In the genomic region with DNA sequence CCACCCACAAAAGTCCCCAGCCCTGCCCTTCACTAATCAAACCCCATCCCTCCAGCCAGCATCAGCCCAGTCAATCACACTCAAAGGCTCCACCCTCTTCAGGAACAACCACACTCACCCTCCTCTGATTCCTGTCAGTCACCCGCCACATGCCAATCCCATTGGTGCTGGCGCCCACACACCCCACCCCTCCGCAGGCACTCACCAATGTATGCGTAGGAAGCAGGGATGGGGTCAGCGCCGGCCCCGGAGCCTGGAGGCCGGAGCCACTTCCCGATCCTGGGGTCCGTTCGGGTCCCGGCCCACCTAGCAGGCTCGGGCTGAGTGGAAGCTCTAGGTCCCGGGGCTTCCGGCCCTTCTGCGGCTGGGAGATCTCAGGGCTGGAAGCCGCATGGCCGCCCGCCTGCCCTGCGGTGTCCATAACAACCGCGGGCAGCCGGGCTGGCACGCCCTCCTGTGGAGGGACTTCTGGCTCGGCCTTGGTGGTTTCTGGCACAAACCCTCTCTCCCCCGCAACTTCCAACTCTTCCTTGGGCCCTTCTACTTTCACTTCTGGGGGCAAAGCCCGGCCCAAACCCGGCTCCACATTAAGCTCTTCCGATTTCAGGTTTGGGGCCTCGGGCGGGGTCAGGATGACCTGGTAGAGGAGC, we compare ENCODE assay signal across 8 cellular contexts. TPM values are rescaled to one million over a fixed set of nuclear protein-coding genes. Genes with fewer than 3 reads are reported as not detected.
DNase-seq lines count a peak whose midpoint lies in the region; ATAC-seq and TF ChIP-seq lines count a peak whose summit lies in the region.

No MANE protein-coding gene starts in this region.

- H3K36me3 Mint-ChIP-seq in T-helper 2 cell treated with Interferon-gamma antibody and Interleukin-4, amounts not matched to agents 5 μg/mL and 100 μg/mL, for 36 hours (ENCODE audit: low read depth) = peaks cover 52% of the 10 kb centered on the region
- H3K36me3 Mint-ChIP-seq in type B pancreatic cell = peaks cover 15% of the 10 kb centered on the region

- intact Hi-C loops in sciatic nerve (cut with DNase I) = no loop called here

- H3K27ac Mint-ChIP-seq in T-helper 2 cell treated with Interferon-gamma antibody and Interleukin-4, amounts not matched to agents 5 μg/mL and 100 μg/mL, for 36 hours = peak overlapping the region; percentile 65
- no peak overlapping the region for H3K27ac Mint-ChIP-seq in type B pancreatic cell

- DNase-seq in T-helper 2 cell treated with Interferon-gamma antibody and Interleukin-4, amounts not matched to agents 5 μg/mL and 100 μg/mL, for 36 hours (ENCODE audit: low spot score) = no peak
- DNase-seq in epithelial cell of esophagus (ENCODE audit: low read depth) = peak; percentile 73
- DNase-seq in sciatic nerve (ENCODE audit: low spot score) = no peak
- no peak for DNase-seq in NCI-H1105 (lab: John Stamatoyannopoulos, UW)
- DNase-seq in DMS53 (lab: John Stamatoyannopoulos, UW) = no peak
- no peak for DNase-seq in type B pancreatic cell (ENCODE audit: extremely low spot score, unreplicated experiment)

- H3K9me3 Mint-ChIP-seq in T-helper 2 cell treated with Interferon-gamma antibody and Interleukin-4, amounts not matched to agents 5 μg/mL and 100 μg/mL, for 36 hours = peaks cover 4% of the 10 kb centered on the region
- no peaks in the 10 kb centered on the region for H3K9me3 Mint-ChIP-seq in type B pancreatic cell

- peak; percentile 6 for TF ChIP-seq CTCF in epithelial cell of esophagus (IDR thresholded peaks at IDR 0.05; ENCODE audit: insufficient read depth, low read depth, low read length, missing control alignments)
- no peak for TF ChIP-seq CTCF in type B pancreatic cell (conservative IDR thresholded peaks at IDR 0.05)

- H3K27me3 Mint-ChIP-seq in T-helper 2 cell treated with Interferon-gamma antibody and Interleukin-4, amounts not matched to agents 5 μg/mL and 100 μg/mL, for 36 hours (ENCODE audit: low read depth) = no peaks in the 10 kb centered on the region
- H3K27me3 Mint-ChIP-seq in type B pancreatic cell = no peaks in the 10 kb centered on the region

- peaks cover 17% of the 10 kb centered on the region for H3K4me1 Mint-ChIP-seq in T-helper 2 cell treated with Interferon-gamma antibody and Interleukin-4, amounts not matched to agents 5 μg/mL and 100 μg/mL, for 36 hours (ENCODE audit: low read depth)
- H3K4me1 Mint-ChIP-seq in type B pancreatic cell (ENCODE audit: unreplicated experiment) = no peaks in the 10 kb centered on the region

- peak overlapping the region; percentile 62 for H3K4me3 Mint-ChIP-seq in T-helper 2 cell treated with Interferon-gamma antibody and Interleukin-4, amounts not matched to agents 5 μg/mL and 100 μg/mL, for 36 hours
- no peak overlapping the region for H3K4me3 Mint-ChIP-seq in type B pancreatic cell

- H3K4me3 ChIP-seq in epithelial cell of esophagus (ENCODE audit: low read length) = peak overlapping the region; percentile 23

- ATAC-seq in GM21390 (IDR thresholded peaks at IDR 0.05; ENCODE audit: unreplicated experiment) (peak; percentile 71), sciatic nerve (peak; percentile 80), HG02885 (IDR thresholded peaks at IDR 0.05; ENCODE audit: poor library complexity, unreplicated experiment) (no peak)

RNA-seq across cellular contexts. Expression of gene CFP, which starts 7.9 kb away (rescaled TPM):
- total RNA-seq in sciatic nerve (7.3 TPM), type B pancreatic cell (ENCODE audit: low replicate concordance) (0.50 and 0.51 TPM in 2 replicates)

RNA-seq across cellular contexts. Expression of gene ELK1, which starts 12.7 kb away (rescaled TPM):
- total RNA-seq in sciatic nerve (24.1 TPM), type B pancreatic cell (ENCODE audit: low replicate concordance) (23.8 and 30.7 TPM in 2 replicates)

RNA-seq across cellular contexts. Expression of gene SYN1, which starts 18.0 kb away (rescaled TPM):
- total RNA-seq in sciatic nerve = 2.9 TPM
- total RNA-seq in type B pancreatic cell (ENCODE audit: low replicate concordance) = 3.7 and 4.2 TPM in 2 replicates

RNA-seq across cellular contexts. Expression of gene UXT, which starts 21.3 kb away (rescaled TPM):
- total RNA-seq in sciatic nerve (65.3 TPM), type B pancreatic cell (ENCODE audit: low replicate concordance) (87.5 and 96.4 TPM in 2 replicates)

RNA-seq across cellular contexts. Expression of gene TIMP1, which starts 55.4 kb away (rescaled TPM):
- total RNA-seq in sciatic nerve (288 TPM), type B pancreatic cell (ENCODE audit: low replicate concordance) (31.8 and 95.4 TPM in 2 replicates)
